7 cellular contexts compared by ENCODE assay signal in genomic region chr6:44223471-44224153, GRCh38. TPM values are rescaled to one million over a fixed set of nuclear protein-coding genes. Genes with fewer than 3 reads are reported as not detected.
DNase-seq lines count a peak whose midpoint lies in the region; ATAC-seq and TF ChIP-seq lines count a peak whose summit lies in the region.

TSS of gene SLC29A1 (plus strand) at chr6:44223595. CDS start at chr6:44227314, 3,719 bp downstream.

- H3K4me1 Mint-ChIP-seq in activated CD4-positive, alpha-beta memory T cell treated with anti-CD3 and anti-CD28 coated beads for 36 hours (ENCODE audit: low read depth): peaks cover 34% of the 10 kb centered on the region

- no peaks in the 10 kb centered on the region for H3K9me3 Mint-ChIP-seq in activated CD4-positive, alpha-beta memory T cell treated with anti-CD3 and anti-CD28 coated beads for 36 hours

- no peaks in the 10 kb centered on the region for H3K36me3 ChIP-seq in lower lobe of right lung

- peaks cover 3% of the 10 kb centered on the region for H3K27me3 Mint-ChIP-seq in activated CD4-positive, alpha-beta memory T cell treated with anti-CD3 and anti-CD28 coated beads for 36 hours

- no peaks in the 10 kb centered on the region for H3K27me3 ChIP-seq in dorsolateral prefrontal cortex
- no peaks in the 10 kb centered on the region for H3K27me3 ChIP-seq in lower lobe of right lung (ENCODE audit: low read depth)

- POLR2A ChIA-PET in activated CD4-positive, alpha-beta memory T cell treated with anti-CD3 and anti-CD28 coated beads for 36 hours (lab: Charles Lee): interaction anchor here (0.6 to 5.1 kb wide), 7 partner anchors 11 to 41 kb away, joined by 3 to 93 read pairs (median 6); partner anchors contain the start of genes HSP90AB1 and SLC35B2

- H3K36me3 Mint-ChIP-seq in activated CD4-positive, alpha-beta memory T cell treated with anti-CD3 and anti-CD28 coated beads for 36 hours: peaks cover 16% of the 10 kb centered on the region

- intact Hi-C loops in activated CD4-positive, alpha-beta memory T cell treated with anti-CD3 and anti-CD28 coated beads for 36 hours (cut with micrococcal nuclease): loop anchor here (1.0 to 5.0 kb wide), 5 partner anchors 14 to 96 kb away; partner anchors contain the start of genes MRPL14, NFKBIE and TMEM63B
- intact Hi-C loops in dorsolateral prefrontal cortex (cut with DNase I): loop anchor here in 1 of 2 donors (10.0 kb wide), 1 partner anchor 449 kb away; the partner anchor contains the start of gene VEGFA
- intact Hi-C loops in lower lobe of right lung (cut with DNase I): no loop called here

- DNase-seq in NCI-H82 (lab: John Stamatoyannopoulos, UW) (peak; percentile 93), dorsolateral prefrontal cortex (peak in 7 of 10 donors; percentile 40 to 86 (median 71)), lower lobe of right lung (peak; percentile 88)
- DNase-seq in activated CD4-positive, alpha-beta memory T cell treated with anti-CD3 and anti-CD28 coated beads for 36 hours: peak; percentile 87
- DNase-seq in stimulated activated CD4-positive, alpha-beta T cell treated with anti-CD3 and anti-CD28 coated beads, TNF-alpha, amount 100 ng/mL, for 48 hours (ENCODE audit: low read depth in 3 of 3): peak; percentile 67 to 89 (median 69)

- peak within 1 kb of the TSS in 57 of 59 donors; percentile 5 to 97 (median 74) for H3K27ac ChIP-seq in dorsolateral prefrontal cortex
- peak within 1 kb of the TSS; percentile 80 for H3K27ac ChIP-seq in lower lobe of right lung

- H3K4me3 ChIP-seq in dorsolateral prefrontal cortex: peak within 1 kb of the TSS; percentile 33 to 84 (median 75)
- peak within 1 kb of the TSS; percentile 80 for H3K4me3 ChIP-seq in lower lobe of right lung

- peaks cover 68% of the 10 kb centered on the region for H3K4me1 ChIP-seq in lower lobe of right lung

- peak within 1 kb of the TSS; percentile 88 for H3K4me3 Mint-ChIP-seq in activated CD4-positive, alpha-beta memory T cell treated with anti-CD3 and anti-CD28 coated beads for 36 hours

- TF ChIP-seq CTCF in dorsolateral prefrontal cortex (IDR thresholded peaks at IDR 0.05 in 54 of 56, conservative IDR thresholded peaks at IDR 0.05 in 2 of 56; ENCODE audit: low read depth in 1 of 56, partially characterized antibody in 56 of 56): peak in 23 of 56 donors; percentile 2 to 51 (median 23)
- TF ChIP-seq CTCF in lower lobe of right lung (IDR thresholded peaks at IDR 0.05): no peak

- ATAC-seq in GM18511 (IDR thresholded peaks at IDR 0.05; ENCODE audit: unreplicated experiment): peak; percentile 44
- peak; percentile 57 for ATAC-seq in HG03175 (IDR thresholded peaks at IDR 0.05; ENCODE audit: unreplicated experiment)
- ATAC-seq in lower lobe of right lung: peak; percentile 66 to 72

- CTCF ChIA-PET in activated CD4-positive, alpha-beta memory T cell treated with anti-CD3 and anti-CD28 coated beads for 36 hours (lab: Charles Lee): interaction anchor here (0.6 to 4.0 kb wide), 23 partner anchors 9 to 160 kb away, joined by 3 to 31 read pairs (median 4); partner anchors contain the start of genes AARS2, HSP90AB1, SLC35B2 and TMEM151B

- no peaks in the 10 kb centered on the region for H3K9me3 ChIP-seq in lower lobe of right lung

- peak within 1 kb of the TSS; percentile 64 for H3K27ac Mint-ChIP-seq in activated CD4-positive, alpha-beta memory T cell treated with anti-CD3 and anti-CD28 coated beads for 36 hours

RNA-seq across cellular contexts. Expression of gene SLC29A1, which starts in this region (rescaled TPM):
- total RNA-seq in activated CD4-positive, alpha-beta memory T cell treated with anti-CD3 and anti-CD28 coated beads for 36 hours: 10 to 100 TPM; 47.6 to 50.0 TPM
- total RNA-seq in dorsolateral prefrontal cortex (10 to 100 TPM; 22.4 to 79.8 (median 47.2) TPM), lower lobe of right lung (36.2 TPM)

Comparison
In these comparisons a context has a peak if more than half of its experiments do, and no peak if none do; other contexts are left out.
1. Peak in every context shown above with its lines: DNase-seq, ATAC-seq, H3K4me3 ChIP-seq and H3K27ac ChIP-seq.